In genomic region chr3:45092132-45093031, GRCh38 we compare ENCODE assay signal across 12 cellular contexts. TPM values are rescaled to one million over a fixed set of nuclear protein-coding genes. Genes with fewer than 3 reads are reported as not detected.
DNase-seq lines count a peak whose midpoint lies in the region; ATAC-seq and TF ChIP-seq lines count a peak whose summit lies in the region.
"Had no signal": no experiment of that assay in that cellular context is flagged by ENCODE, and none has a peak within 500 bp of the region (broad histone marks: within the 10 kb centered on the region; RNA-seq: fewer than 3 reads in every experiment).

No MANE protein-coding gene starts in this region.

- H3K18ac ChIP-seq in IMR-90 (ENCODE audit: low read depth, low read length) = peak overlapping the region; percentile 84

- H4K8ac ChIP-seq in IMR-90 (ENCODE audit: low read depth in 2 of 2, low read length in 2 of 2) = peak overlapping the region; percentile 55 to 87

- H3K36me3 ChIP-seq in IMR-90 (ENCODE audit: control insufficient read depth, insufficient read depth, low read length) (peaks cover 9% of the 10 kb centered on the region; the same call in 1 of the 2 replicates), muscle layer of colon (ENCODE audit: insufficient read depth, low read length) (no peaks in the 10 kb centered on the region), aorta (ENCODE audit: control insufficient read depth in 1 of 2, insufficient read depth in 2 of 2, low read length in 1 of 2) (no peaks in the 10 kb centered on the region)
- no peaks in the 10 kb centered on the region for H3K36me3 ChIP-seq in CD4-positive, alpha-beta memory T cell (ENCODE audit: insufficient read depth, low read length)
- H3K36me3 ChIP-seq: upper lobe of right lung had no signal

- H3K9ac ChIP-seq in IMR-90 (ENCODE audit: low read depth, low read length) (no peak overlapping the region; the same call in 1 of the 2 replicates), muscle layer of colon (ENCODE audit: low read length) (peak overlapping the region; percentile 10)

- H3K27me3 ChIP-seq in IMR-90 (ENCODE audit: control insufficient read depth, insufficient read depth, low read length) (no peaks in the 10 kb centered on the region), muscle layer of colon (ENCODE audit: control insufficient read depth in 1 of 2, insufficient read depth in 2 of 2, low read length in 2 of 2) (no peaks in the 10 kb centered on the region), aorta (ENCODE audit: control insufficient read depth in 1 of 2, insufficient read depth in 2 of 2, low read length in 1 of 2) (no peaks in the 10 kb centered on the region)
- H3K27me3 ChIP-seq in CD4-positive, alpha-beta memory T cell (ENCODE audit: insufficient read depth, low read length) = no peaks in the 10 kb centered on the region
- H3K27me3 ChIP-seq: upper lobe of right lung had no signal

- H3K14ac ChIP-seq in IMR-90 (replicated peaks; ENCODE audit: low read depth, low read length) = peak overlapping the region; percentile 82

- DNase-seq in AG08396 (ENCODE audit: low spot score) (peak; percentile 30), IMR-90 (peak; percentile 76), dermis blood vessel endothelial cell (peak; percentile 15), DMS153 treated with DMSO at 0.1 percent for 48 hours (lab: John Stamatoyannopoulos, UW; ENCODE audit: unreplicated experiment) (no peak), T-helper 2 cell (no peak), aorta (no peak)
- no peak for DNase-seq in CD4-positive, alpha-beta memory T cell
- DNase-seq: stimulated activated CD4-positive, alpha-beta T cell treated with anti-CD3 and anti-CD28 coated beads, Interleukin-4, amount 100 ng/mL, for 1 hour; upper lobe of right lung had no signal

- H3K56ac ChIP-seq in IMR-90 (ENCODE audit: extremely low read depth, insufficient read depth, low read length) = no peak overlapping the region; the same call in 1 of the 2 replicates

- intact Hi-C loops in IMR-90 (cut with micrococcal nuclease) (no loop called here), aorta (cut with DNase I) (no loop called here)
- intact Hi-C loops in CD4-positive, alpha-beta memory T cell (cut with micrococcal nuclease) = no loop called here

- POLR2A ChIA-PET in IMR-90 (lab: Charles Lee; ENCODE audit: unreplicated experiment) = no interaction called here
- POLR2A ChIA-PET in CD4-positive, alpha-beta memory T cell (lab: Charles Lee; ENCODE audit: partially characterized antibody) = no interaction called here

- H3K27ac ChIP-seq in IMR-90 (ENCODE audit: insufficient read depth, low read length) (peak overlapping the region; percentile 60), muscle layer of colon (ENCODE audit: low read depth, low read length) (peak overlapping the region; percentile 32), aorta (ENCODE audit: low read depth in 1 of 2, low read length in 2 of 2) (no peak overlapping the region)
- H3K27ac ChIP-seq in CD4-positive, alpha-beta memory T cell (ENCODE audit: low read depth, low read length) = no peak overlapping the region
- H3K27ac ChIP-seq: upper lobe of right lung had no signal

- no peak for TF ChIP-seq POLR2A in IMR-90 (IDR thresholded peaks at IDR 0.05; ENCODE audit: low read depth, low read length)

- peaks cover 0 to 10% (median 3%) of the 10 kb centered on the region in 4 donors for H3K4me1 Mint-ChIP-seq in CD4-positive, alpha-beta memory T cell

- H3K27me3 Mint-ChIP-seq in CD4-positive, alpha-beta memory T cell = peaks cover 13 to 15% of the 10 kb centered on the region in 2 donors
- H3K27me3 Mint-ChIP-seq: dendritic cell treated with granulocyte-macrophage colony-stimulating factor and Interleukin-4, amounts not matched to agents 40 ng/mL and 50 ng/mL, for 4 days had no signal

- H3K4me2 ChIP-seq in IMR-90 (ENCODE audit: low read depth, low read length) = peak overlapping the region; percentile 58

- peak overlapping the region; percentile 56 for H2AFZ ChIP-seq in IMR-90 (replicated peaks; ENCODE audit: low read length, poor library complexity)

- H3K27ac Mint-ChIP-seq in CD4-positive, alpha-beta memory T cell = peak overlapping the region in 1 of 7 donors; percentile 29
- H3K27ac Mint-ChIP-seq: dendritic cell treated with granulocyte-macrophage colony-stimulating factor and Interleukin-4, amounts not matched to agents 40 ng/mL and 50 ng/mL, for 4 days had no signal

- peak overlapping the region; percentile 82 for H2BK120ac ChIP-seq in IMR-90 (ENCODE audit: low read depth, low read length)

- dilution Hi-C loops in IMR-90 (cut with HindIII; ENCODE audit: low sequenced_read_pairs, unreplicated experiment) = no loop called here

- TF ChIP-seq RAD21 in IMR-90 (IDR thresholded peaks at IDR 0.05; ENCODE audit: low read length) = no peak

- peaks cover 0 to 5% of the 10 kb centered on the region in 2 experiments; a peak in 2 of 4 replicates for H3K79me1 ChIP-seq in IMR-90 (ENCODE audit: low read depth in 1 of 2, low read length in 2 of 2)

- no peaks in the 10 kb centered on the region for H4K20me1 ChIP-seq in IMR-90 (ENCODE audit: insufficient read depth, low read length)

- H2BK15ac ChIP-seq in IMR-90 (ENCODE audit: low read depth, low read length) = peak overlapping the region; percentile 75; the same call in 2 of the 3 replicates

- H4K91ac ChIP-seq in IMR-90 (ENCODE audit: insufficient read depth, low read depth, low read length) = peak overlapping the region; percentile 88

- H3K4me1 ChIP-seq in IMR-90 (ENCODE audit: control insufficient read depth, insufficient read depth, low read length) (peaks cover 14% of the 10 kb centered on the region), muscle layer of colon (ENCODE audit: insufficient read depth, low read length) (peaks cover 42% of the 10 kb centered on the region), aorta (ENCODE audit: control insufficient read depth in 1 of 2, insufficient read depth in 2 of 2, low read length in 2 of 2) (no peaks in the 10 kb centered on the region)
- H3K4me1 ChIP-seq in CD4-positive, alpha-beta memory T cell (ENCODE audit: insufficient read depth, low read length) = no peaks in the 10 kb centered on the region
- H3K4me1 ChIP-seq: upper lobe of right lung had no signal

- TF ChIP-seq CTCF in IMR-90 (conservative IDR thresholded peaks at IDR 0.05; ENCODE audit: low read depth, low read length) = peak; percentile 24; the same call in 1 of the 2 replicates

- 41% methylated on average over 5 of the region's 12 CpGs; no CpG with 5 or more reads in 1 of the 2 experiments for WGBS in IMR-90 (ENCODE audit: extremely low coverage in 2 of 2, insufficient read length in 1 of 2), 2 experiments
- WGBS in aorta, 2 donors = 27 to 31% methylated on average over 12 of the region's 12 CpGs

- CTCF ChIA-PET in IMR-90 (lab: Yijun Ruan, JAX) = interaction anchor here (0.5 to 1.4 kb wide), 3 partner anchors 14 to 130 kb away, joined by 3 to 4 read pairs (median 3); no protein-coding TSS in a partner anchor
- CTCF ChIA-PET in CD4-positive, alpha-beta memory T cell (lab: Charles Lee; ENCODE audit: partially characterized antibody) = no interaction called here

- in situ Hi-C loops in IMR-90 (cut with MboI; ENCODE audit: low sequenced_read_pairs) = no loop called here

- H3K9me1 ChIP-seq in IMR-90 (ENCODE audit: insufficient read depth, low read length) = peaks cover 9% of the 10 kb centered on the region

- H2AK9ac ChIP-seq in IMR-90 (replicated peaks; ENCODE audit: low read depth, low read length, poor library complexity) = no peak overlapping the region

- peaks cover 0 to 3% (median 0%) of the 10 kb centered on the region in 8 donors for H3K9me3 Mint-ChIP-seq in CD4-positive, alpha-beta memory T cell
- H3K9me3 Mint-ChIP-seq: dendritic cell treated with granulocyte-macrophage colony-stimulating factor and Interleukin-4, amounts not matched to agents 40 ng/mL and 50 ng/mL, for 4 days had no signal

- H3K36me3 Mint-ChIP-seq in CD4-positive, alpha-beta memory T cell = no peaks in the 10 kb centered on the region

- H3K4me3 ChIP-seq in IMR-90 (ENCODE audit: insufficient read depth, low read depth, low read length) (no peak overlapping the region), muscle layer of colon (ENCODE audit: low read depth in 1 of 2, low read length in 2 of 2) (peak overlapping the region in 1 of 2 donors; percentile 26), aorta (ENCODE audit: low read length in 2 of 2) (no peak overlapping the region)
- H3K4me3 ChIP-seq in CD4-positive, alpha-beta memory T cell (ENCODE audit: low read length in 2 of 2) = no peak overlapping the region
- H3K4me3 ChIP-seq: upper lobe of right lung had no signal

- ATAC-seq in IMR-90 (ENCODE audit: low read depth) (peak; percentile 71), aorta (ENCODE audit: low FRiP score) (no peak)
- ATAC-seq: Panc1, upper lobe of right lung had no signal

- H4K5ac ChIP-seq in IMR-90 (ENCODE audit: low read depth, low read length) = peak overlapping the region; percentile 98

- H3K4ac ChIP-seq in IMR-90 (ENCODE audit: low read depth, low read length) = peak overlapping the region; percentile 65

- no peak overlapping the region for H3K4me3 Mint-ChIP-seq in CD4-positive, alpha-beta memory T cell
- H3K4me3 Mint-ChIP-seq: dendritic cell treated with granulocyte-macrophage colony-stimulating factor and Interleukin-4, amounts not matched to agents 40 ng/mL and 50 ng/mL, for 4 days had no signal

- H2BK20ac ChIP-seq in IMR-90 (ENCODE audit: low read depth, low read length) = peak overlapping the region; percentile 58

- H3K9me3 ChIP-seq in IMR-90 (ENCODE audit: control insufficient read depth, insufficient read depth, low read length) = peaks cover 5% of the 10 kb centered on the region
- H3K9me3 ChIP-seq in muscle layer of colon (ENCODE audit: low read length) = no peaks in the 10 kb centered on the region
- no peaks in the 10 kb centered on the region for H3K9me3 ChIP-seq in CD4-positive, alpha-beta memory T cell (ENCODE audit: control insufficient read depth in 1 of 2, low read length in 2 of 2)
- H3K9me3 ChIP-seq in aorta (ENCODE audit: control insufficient read depth, low read length) = no peaks in the 10 kb centered on the region
- H3K9me3 ChIP-seq: upper lobe of right lung had no signal

- BruUV-seq in IMR-90 (replicated peaks; lab: Mats Ljungman, UMichigan) = no TSS peak

- peak overlapping the region; percentile 77 for H2BK5ac ChIP-seq in IMR-90 (ENCODE audit: low read depth, low read length, poor library complexity, severe bottlenecking)

- peak overlapping the region; percentile 29 for H3K23ac ChIP-seq in IMR-90 (ENCODE audit: low read depth, low read length)

- H2AK5ac ChIP-seq in IMR-90 (ENCODE audit: low read depth, low read length) = peak overlapping the region; percentile 50

RNA-seq across cellular contexts. Expression of gene CDCP1, which starts 53.8 kb away (rescaled TPM):
- total RNA-seq in IMR-90 (2012; rRNA removed) (2.5 TPM in 2 replicates), dermis blood vessel endothelial cell (0.09 and 0.17 TPM in 2 replicates), aorta (1 to 10 TPM; 3.8 to 8.9 TPM)
- polyA plus RNA-seq in IMR-90 (2012; rRNA removed) (3.1 and 3.8 TPM in 2 replicates), aorta (1 to 10 TPM in 1 of 2 donors, under 1 TPM in 1; 0.33 to 2.1 TPM)
- 1.6 and 3.5 TPM in 2 replicates for polyA plus RNA-seq in IMR-90 (2012; cell fraction: cytosol; rRNA removed)
- 1.5 and 3.9 TPM in 2 replicates for polyA plus RNA-seq in IMR-90 (2012; cell fraction: nucleus; rRNA removed; ENCODE audit: low replicate concordance)
- under 1 TPM; 0.35 to 0.44 TPM for total RNA-seq in CD4-positive, alpha-beta memory T cell
- under 1 TPM; 0.24 to 0.60 TPM for polyA plus RNA-seq in CD4-positive, alpha-beta memory T cell

Comparison
In these comparisons a context has a peak if more than half of its experiments do, and no peak if none do; other contexts are left out.
1. DNase-seq: peak in AG08396 (single experiment), IMR-90 (single experiment) and dermis blood vessel endothelial cell (single experiment); none in DMS153 treated with DMSO at 0.1 percent for 48 hours (single experiment), CD4-positive, alpha-beta memory T cell (0 of 5), T-helper 2 cell (0 of 5) and aorta (0 of 2).
2. H3K27ac ChIP-seq: peak in IMR-90 (single experiment) and muscle layer of colon (single experiment); none in CD4-positive, alpha-beta memory T cell (single experiment) and aorta (0 of 2).